In the genomic region with DNA sequence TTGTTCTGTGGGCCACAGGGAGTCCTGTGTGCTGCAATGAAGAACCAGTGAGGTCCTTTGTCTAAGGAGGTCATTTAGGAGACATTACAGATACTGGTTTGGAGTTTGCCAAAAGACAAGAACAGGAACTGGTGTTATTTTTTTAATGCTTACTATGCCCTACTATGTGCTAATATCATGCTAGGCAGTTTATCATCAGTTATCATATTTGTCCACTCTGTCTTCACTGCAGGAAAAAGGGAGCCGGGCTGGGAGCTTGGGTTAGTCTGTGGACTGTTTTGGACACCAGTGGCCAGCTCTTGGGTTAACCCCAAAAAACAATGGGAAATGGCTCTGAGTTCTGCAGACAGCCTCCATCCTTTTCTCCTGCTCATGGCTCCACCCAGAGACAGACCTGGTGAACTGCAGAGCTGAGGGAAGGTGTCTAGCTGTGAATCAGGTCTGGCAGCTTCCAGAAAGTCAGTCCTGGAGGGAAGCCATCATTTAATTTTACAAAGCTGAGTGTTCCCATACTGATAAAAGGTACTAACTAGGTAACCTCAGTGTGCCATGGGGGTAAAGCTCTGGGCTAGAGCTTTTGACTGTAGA, we compare ENCODE assay signal across 7 cellular contexts.
A peak's percentile ranks its signal among the peaks of the same experiment; 100 is the strongest.
DNase-seq lines count a peak whose midpoint lies in the region; ATAC-seq, FAIRE-seq and TF ChIP-seq lines count a peak whose summit lies in the region.

No MANE protein-coding gene starts in this region.

- H3K9me3 ChIP-seq in SU-DHL-6 (ENCODE audit: insufficient read depth, low read length) = no peaks in the 10 kb centered on the region
- no peaks in the 10 kb centered on the region for H3K9me3 ChIP-seq in sigmoid colon

- H3F3A ChIP-seq in SU-DHL-6 (ENCODE audit: insufficient read depth) = peaks cover 8% of the 10 kb centered on the region

- FAIRE-seq in G401.6 (lab: Jason Lieb, UNC) = peak; percentile 46

- ATAC-seq in foreskin keratinocyte (peak; percentile 90), HG03139 (IDR thresholded peaks at IDR 0.05; ENCODE audit: unreplicated experiment) (no peak)

- H3K36me3 ChIP-seq in SU-DHL-6 (ENCODE audit: low read length) (no peaks in the 10 kb centered on the region), sigmoid colon (peaks cover 0 to 71% (median 25%) of the 10 kb centered on the region in 4 donors)

- DNase-seq in HFF-Myc (ENCODE audit: extremely low read depth, low read depth) (no peak), foreskin keratinocyte (peak; percentile 9 to 40), sigmoid colon (no peak)
- DNase-seq in stimulated activated CD8-positive, alpha-beta memory T cell treated with anti-CD3 and anti-CD28 coated beads, Interleukin-4, amount 100 ng/mL, for 48 hours = peak; percentile 39

- no peak overlapping the region for H2AFZ ChIP-seq in SU-DHL-6 (ENCODE audit: low read depth, low read length, severe bottlenecking)

- no peak overlapping the region for H3K4me2 ChIP-seq in SU-DHL-6 (ENCODE audit: low read depth, low read length, poor library complexity, severe bottlenecking)

- no peak for TF ChIP-seq EP300 in sigmoid colon (IDR thresholded peaks at IDR 0.05)

- intact Hi-C loops in sigmoid colon (cut with DNase I) = no loop called here

- no peak overlapping the region for H3K4me3 ChIP-seq in HFF-Myc (replicated peaks; ENCODE audit: low read depth, low read length)
- no peak overlapping the region for H3K4me3 ChIP-seq in SU-DHL-6 (ENCODE audit: insufficient read depth, low read length, poor library complexity, severe bottlenecking)
- no peak overlapping the region for H3K4me3 ChIP-seq in sigmoid colon

- H3K9me2 ChIP-seq in SU-DHL-6 (replicated peaks; ENCODE audit: insufficient read depth, low read length) = no peaks in the 10 kb centered on the region

- H3K9ac ChIP-seq in SU-DHL-6 (ENCODE audit: low read length) = no peak overlapping the region

- H4K20me1 ChIP-seq in SU-DHL-6 (ENCODE audit: low read depth, low read length) = 0 out of 2 replicates have a peak, but pooled peaks cover 6% of the 10 kb centered on the region

- H3K27ac ChIP-seq in SU-DHL-6 (ENCODE audit: low read depth, low read length) = no peak overlapping the region
- no peak overlapping the region for H3K27ac ChIP-seq in foreskin keratinocyte
- H3K27ac ChIP-seq in sigmoid colon = no peak overlapping the region

- WGBS in sigmoid colon, 2 donors = 84 to 100% methylated on average over 1 of the region's 1 CpG

- H3K4me1 ChIP-seq in foreskin keratinocyte = no peaks in the 10 kb centered on the region
- H3K4me1 ChIP-seq in sigmoid colon = no peaks in the 10 kb centered on the region

- no peak for TF ChIP-seq POLR2A in sigmoid colon (IDR thresholded peaks at IDR 0.05)

- H3K27me3 ChIP-seq in SU-DHL-6 (ENCODE audit: low read length) = no peaks in the 10 kb centered on the region
- H3K27me3 ChIP-seq in foreskin keratinocyte = no peaks in the 10 kb centered on the region
- H3K27me3 ChIP-seq in sigmoid colon = no peaks in the 10 kb centered on the region

- H3K79me2 ChIP-seq in SU-DHL-6 (ENCODE audit: insufficient read depth, low read length) = 0 out of 2 replicates have a peak, but pooled peaks cover 4% of the 10 kb centered on the region

- peak; percentile 49 for TF ChIP-seq CTCF in HFF-Myc (IDR thresholded peaks at IDR 0.05; ENCODE audit: low read depth, low read length, missing control alignments)
- peak; percentile 13 for TF ChIP-seq CTCF in SU-DHL-6 (IDR thresholded peaks at IDR 0.05; ENCODE audit: insufficient read depth, low read length, poor library complexity, severe bottlenecking)
- peak; percentile 73 for TF ChIP-seq CTCF in foreskin keratinocyte (conservative IDR thresholded peaks at IDR 0.05)
- TF ChIP-seq CTCF in sigmoid colon (IDR thresholded peaks at IDR 0.05) = peak in 1 of 4 experiments; percentile 6

Comparison
In these comparisons a context has a peak if more than half of its experiments do, and no peak if none do; other contexts are left out.
1. DNase-seq: peak in foreskin keratinocyte (2 of 2) and stimulated activated CD8-positive, alpha-beta memory T cell treated with anti-CD3 and anti-CD28 coated beads, Interleukin-4, amount 100 ng/mL, for 48 hours (single experiment); none in HFF-Myc (single experiment) and sigmoid colon (single experiment).